Comparison of ENCODE assay signal across 1 cellular context in genomic region chr19:8000298-8001038, GRCh38.
TF ChIP-seq lines count a peak whose summit lies in the region.

No MANE protein-coding gene starts in this region.

TF ChIP-seq in GM12878, 131 proteins besides CTCF, POLR2A, EP300 and RAD21:
- TF ChIP-seq CREM (IDR thresholded peaks at IDR 0.05; ENCODE audit: low read depth) (no peak), SRF (IDR thresholded peaks at IDR 0.05; ENCODE audit: low read depth in 2 of 2, low read length in 2 of 2) (no peak), CBX5 (IDR thresholded peaks at IDR 0.05; ENCODE audit: low read depth) (no peak), PKNOX1 (IDR thresholded peaks at IDR 0.05) (peak; percentile 67), SUZ12 (IDR thresholded peaks at IDR 0.05; ENCODE audit: unreplicated experiment) (no peak)
TF ChIP-seq in GM12878: peak in this region for 1.
